1 cellular context compared by ENCODE assay signal in the genomic region with DNA sequence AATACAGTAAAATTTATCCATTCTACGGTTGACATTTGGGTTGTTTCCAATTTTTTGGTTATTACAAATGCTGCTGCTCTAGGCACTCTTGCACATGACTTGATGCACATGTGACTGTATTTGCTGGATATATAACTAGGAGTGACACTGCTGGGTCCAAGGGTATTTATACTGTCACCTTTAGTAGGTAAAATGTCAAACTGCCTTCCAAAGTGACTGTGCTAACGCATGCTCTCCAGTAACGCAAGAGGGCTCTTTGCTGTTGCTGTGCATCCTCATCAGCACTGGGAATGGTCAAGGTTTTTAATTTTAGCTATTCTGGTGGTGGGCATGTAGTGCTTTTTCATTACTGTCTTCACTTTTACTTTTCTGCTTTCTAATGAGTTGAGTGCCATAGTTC.
TF ChIP-seq lines count a peak whose summit lies in the region.

No MANE protein-coding gene starts in this region.

TF ChIP-seq in HepG2, 621 proteins besides CTCF, POLR2A, EP300 and RAD21 (continued from another document):
- TF ChIP-seq, protein P1, sequence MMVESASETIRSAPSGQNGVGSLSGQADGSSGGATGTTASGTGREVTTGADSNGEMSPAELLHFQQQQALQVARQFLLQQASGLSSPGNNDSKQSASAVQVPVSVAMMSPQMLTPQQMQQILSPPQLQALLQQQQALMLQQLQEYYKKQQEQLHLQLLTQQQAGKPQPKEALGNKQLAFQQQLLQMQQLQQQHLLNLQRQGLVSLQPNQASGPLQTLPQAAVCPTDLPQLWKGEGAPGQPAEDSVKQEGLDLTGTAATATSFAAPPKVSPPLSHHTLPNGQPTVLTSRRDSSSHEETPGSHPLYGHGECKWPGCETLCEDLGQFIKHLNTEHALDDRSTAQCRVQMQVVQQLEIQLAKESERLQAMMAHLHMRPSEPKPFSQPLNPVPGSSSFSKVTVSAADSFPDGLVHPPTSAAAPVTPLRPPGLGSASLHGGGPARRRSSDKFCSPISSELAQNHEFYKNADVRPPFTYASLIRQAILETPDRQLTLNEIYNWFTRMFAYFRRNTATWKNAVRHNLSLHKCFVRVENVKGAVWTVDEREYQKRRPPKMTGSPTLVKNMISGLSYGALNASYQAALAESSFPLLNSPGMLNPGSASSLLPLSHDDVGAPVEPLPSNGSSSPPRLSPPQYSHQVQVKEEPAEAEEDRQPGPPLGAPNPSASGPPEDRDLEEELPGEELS (CRISPR knock-in tag; IDR thresholded peaks at IDR 0.05) = no peak
- TF ChIP-seq PHF20 (CRISPR knock-in tag; IDR thresholded peaks at IDR 0.05) (no peak), ZNF350 (CRISPR knock-in tag; IDR thresholded peaks at IDR 0.05; ENCODE audit: borderline replicate concordance, low read depth) (no peak), RELA (CRISPR knock-in tag; IDR thresholded peaks at IDR 0.05) (no peak), ZNF777 (CRISPR knock-in tag; IDR thresholded peaks at IDR 0.05) (no peak), THAP11 (CRISPR knock-in tag; IDR thresholded peaks at IDR 0.05) (no peak), RFX1 (IDR thresholded peaks at IDR 0.05) (no peak), NFKBIZ (CRISPR knock-in tag; IDR thresholded peaks at IDR 0.05) (no peak), JUN (CRISPR knock-in tag; IDR thresholded peaks at IDR 0.05) (no peak)
- TF ChIP-seq, protein P2, sequence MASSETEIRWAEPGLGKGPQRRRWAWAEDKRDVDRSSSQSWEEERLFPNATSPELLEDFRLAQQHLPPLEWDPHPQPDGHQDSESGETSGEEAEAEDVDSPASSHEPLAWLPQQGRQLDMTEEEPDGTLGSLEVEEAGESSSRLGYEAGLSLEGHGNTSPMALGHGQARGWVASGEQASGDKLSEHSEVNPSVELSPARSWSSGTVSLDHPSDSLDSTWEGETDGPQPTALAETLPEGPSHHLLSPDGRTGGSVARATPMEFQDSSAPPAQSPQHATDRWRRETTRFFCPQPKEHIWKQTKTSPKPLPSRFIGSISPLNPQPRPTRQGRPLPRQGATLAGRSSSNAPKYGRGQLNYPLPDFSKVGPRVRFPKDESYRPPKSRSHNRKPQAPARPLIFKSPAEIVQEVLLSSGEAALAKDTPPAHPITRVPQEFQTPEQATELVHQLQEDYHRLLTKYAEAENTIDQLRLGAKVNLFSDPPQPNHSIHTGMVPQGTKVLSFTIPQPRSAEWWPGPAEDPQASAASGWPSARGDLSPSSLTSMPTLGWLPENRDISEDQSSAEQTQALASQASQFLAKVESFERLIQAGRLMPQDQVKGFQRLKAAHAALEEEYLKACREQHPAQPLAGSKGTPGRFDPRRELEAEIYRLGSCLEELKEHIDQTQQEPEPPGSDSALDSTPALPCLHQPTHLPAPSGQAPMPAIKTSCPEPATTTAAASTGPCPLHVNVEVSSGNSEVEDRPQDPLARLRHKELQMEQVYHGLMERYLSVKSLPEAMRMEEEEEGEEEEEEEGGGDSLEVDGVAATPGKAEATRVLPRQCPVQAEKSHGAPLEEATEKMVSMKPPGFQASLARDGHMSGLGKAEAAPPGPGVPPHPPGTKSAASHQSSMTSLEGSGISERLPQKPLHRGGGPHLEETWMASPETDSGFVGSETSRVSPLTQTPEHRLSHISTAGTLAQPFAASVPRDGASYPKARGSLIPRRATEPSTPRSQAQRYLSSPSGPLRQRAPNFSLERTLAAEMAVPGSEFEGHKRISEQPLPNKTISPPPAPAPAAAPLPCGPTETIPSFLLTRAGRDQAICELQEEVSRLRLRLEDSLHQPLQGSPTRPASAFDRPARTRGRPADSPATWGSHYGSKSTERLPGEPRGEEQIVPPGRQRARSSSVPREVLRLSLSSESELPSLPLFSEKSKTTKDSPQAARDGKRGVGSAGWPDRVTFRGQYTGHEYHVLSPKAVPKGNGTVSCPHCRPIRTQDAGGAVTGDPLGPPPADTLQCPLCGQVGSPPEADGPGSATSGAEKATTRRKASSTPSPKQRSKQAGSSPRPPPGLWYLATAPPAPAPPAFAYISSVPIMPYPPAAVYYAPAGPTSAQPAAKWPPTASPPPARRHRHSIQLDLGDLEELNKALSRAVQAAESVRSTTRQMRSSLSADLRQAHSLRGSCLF (CRISPR knock-in tag; IDR thresholded peaks at IDR 0.05; ENCODE audit: borderline replicate concordance) = no peak
- TF ChIP-seq, protein P3, sequence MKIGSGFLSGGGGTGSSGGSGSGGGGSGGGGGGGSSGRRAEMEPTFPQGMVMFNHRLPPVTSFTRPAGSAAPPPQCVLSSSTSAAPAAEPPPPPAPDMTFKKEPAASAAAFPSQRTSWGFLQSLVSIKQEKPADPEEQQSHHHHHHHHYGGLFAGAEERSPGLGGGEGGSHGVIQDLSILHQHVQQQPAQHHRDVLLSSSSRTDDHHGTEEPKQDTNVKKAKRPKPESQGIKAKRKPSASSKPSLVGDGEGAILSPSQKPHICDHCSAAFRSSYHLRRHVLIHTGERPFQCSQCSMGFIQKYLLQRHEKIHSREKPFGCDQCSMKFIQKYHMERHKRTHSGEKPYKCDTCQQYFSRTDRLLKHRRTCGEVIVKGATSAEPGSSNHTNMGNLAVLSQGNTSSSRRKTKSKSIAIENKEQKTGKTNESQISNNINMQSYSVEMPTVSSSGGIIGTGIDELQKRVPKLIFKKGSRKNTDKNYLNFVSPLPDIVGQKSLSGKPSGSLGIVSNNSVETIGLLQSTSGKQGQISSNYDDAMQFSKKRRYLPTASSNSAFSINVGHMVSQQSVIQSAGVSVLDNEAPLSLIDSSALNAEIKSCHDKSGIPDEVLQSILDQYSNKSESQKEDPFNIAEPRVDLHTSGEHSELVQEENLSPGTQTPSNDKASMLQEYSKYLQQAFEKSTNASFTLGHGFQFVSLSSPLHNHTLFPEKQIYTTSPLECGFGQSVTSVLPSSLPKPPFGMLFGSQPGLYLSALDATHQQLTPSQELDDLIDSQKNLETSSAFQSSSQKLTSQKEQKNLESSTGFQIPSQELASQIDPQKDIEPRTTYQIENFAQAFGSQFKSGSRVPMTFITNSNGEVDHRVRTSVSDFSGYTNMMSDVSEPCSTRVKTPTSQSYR (CRISPR knock-in tag; IDR thresholded peaks at IDR 0.05; ENCODE audit: borderline replicate concordance) = no peak
- TF ChIP-seq, protein P4, sequence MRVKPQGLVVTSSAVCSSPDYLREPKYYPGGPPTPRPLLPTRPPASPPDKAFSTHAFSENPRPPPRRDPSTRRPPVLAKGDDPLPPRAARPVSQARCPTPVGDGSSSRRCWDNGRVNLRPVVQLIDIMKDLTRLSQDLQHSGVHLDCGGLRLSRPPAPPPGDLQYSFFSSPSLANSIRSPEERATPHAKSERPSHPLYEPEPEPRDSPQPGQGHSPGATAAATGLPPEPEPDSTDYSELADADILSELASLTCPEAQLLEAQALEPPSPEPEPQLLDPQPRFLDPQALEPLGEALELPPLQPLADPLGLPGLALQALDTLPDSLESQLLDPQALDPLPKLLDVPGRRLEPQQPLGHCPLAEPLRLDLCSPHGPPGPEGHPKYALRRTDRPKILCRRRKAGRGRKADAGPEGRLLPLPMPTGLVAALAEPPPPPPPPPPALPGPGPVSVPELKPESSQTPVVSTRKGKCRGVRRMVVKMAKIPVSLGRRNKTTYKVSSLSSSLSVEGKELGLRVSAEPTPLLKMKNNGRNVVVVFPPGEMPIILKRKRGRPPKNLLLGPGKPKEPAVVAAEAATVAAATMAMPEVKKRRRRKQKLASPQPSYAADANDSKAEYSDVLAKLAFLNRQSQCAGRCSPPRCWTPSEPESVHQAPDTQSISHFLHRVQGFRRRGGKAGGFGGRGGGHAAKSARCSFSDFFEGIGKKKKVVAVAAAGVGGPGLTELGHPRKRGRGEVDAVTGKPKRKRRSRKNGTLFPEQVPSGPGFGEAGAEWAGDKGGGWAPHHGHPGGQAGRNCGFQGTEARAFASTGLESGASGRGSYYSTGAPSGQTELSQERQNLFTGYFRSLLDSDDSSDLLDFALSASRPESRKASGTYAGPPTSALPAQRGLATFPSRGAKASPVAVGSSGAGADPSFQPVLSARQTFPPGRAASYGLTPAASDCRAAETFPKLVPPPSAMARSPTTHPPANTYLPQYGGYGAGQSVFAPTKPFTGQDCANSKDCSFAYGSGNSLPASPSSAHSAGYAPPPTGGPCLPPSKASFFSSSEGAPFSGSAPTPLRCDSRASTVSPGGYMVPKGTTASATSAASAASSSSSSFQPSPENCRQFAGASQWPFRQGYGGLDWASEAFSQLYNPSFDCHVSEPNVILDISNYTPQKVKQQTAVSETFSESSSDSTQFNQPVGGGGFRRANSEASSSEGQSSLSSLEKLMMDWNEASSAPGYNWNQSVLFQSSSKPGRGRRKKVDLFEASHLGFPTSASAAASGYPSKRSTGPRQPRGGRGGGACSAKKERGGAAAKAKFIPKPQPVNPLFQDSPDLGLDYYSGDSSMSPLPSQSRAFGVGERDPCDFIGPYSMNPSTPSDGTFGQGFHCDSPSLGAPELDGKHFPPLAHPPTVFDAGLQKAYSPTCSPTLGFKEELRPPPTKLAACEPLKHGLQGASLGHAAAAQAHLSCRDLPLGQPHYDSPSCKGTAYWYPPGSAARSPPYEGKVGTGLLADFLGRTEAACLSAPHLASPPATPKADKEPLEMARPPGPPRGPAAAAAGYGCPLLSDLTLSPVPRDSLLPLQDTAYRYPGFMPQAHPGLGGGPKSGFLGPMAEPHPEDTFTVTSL (CRISPR knock-in tag; IDR thresholded peaks at IDR 0.05; ENCODE audit: borderline replicate concordance) = no peak
